ENCODE assay signal across 3 cellular contexts in the genomic region with DNA sequence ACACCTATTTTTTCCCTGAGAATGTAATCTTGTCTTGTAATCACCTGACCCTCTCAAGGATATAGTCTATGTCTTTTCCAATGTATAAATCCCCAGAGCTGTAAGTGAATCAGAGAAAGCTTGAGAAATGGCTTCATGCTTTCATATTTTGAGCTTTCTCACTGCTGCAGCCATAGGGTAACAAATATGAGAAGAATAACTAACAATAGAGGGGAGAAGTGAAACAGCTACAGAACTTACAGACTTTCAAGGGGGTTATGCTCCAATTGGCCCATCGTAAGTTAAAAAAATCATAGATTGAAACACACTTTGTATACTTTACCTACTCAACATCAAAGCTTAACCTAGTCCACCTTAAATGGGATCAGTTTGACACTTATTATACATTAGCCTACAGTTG.
"Had no signal": no experiment of that assay in that cellular context is flagged by ENCODE, and none has a peak within 500 bp of the region (broad histone marks: within the 10 kb centered on the region; RNA-seq: fewer than 3 reads in every experiment).

No MANE protein-coding gene starts in this region.

- ATAC-seq: GM12878 had no signal

- DNase-seq: GDM1, GF-D8 had no signal

- H3K4me3 ChIP-seq: GM12878 had no signal
